In genomic region chr22:31681625-31682345, GRCh38 we compare ENCODE assay signal across 16 cellular contexts. TPM values are rescaled to one million over a fixed set of nuclear protein-coding genes. Genes with fewer than 3 reads are reported as not detected.
DNase-seq lines count a peak whose midpoint lies in the region; ATAC-seq, FAIRE-seq and TF ChIP-seq lines count a peak whose summit lies in the region.
"Had no signal": no experiment of that assay in that cellular context is flagged by ENCODE, and none has a peak within 500 bp of the region (broad histone marks: within the 10 kb centered on the region; RNA-seq: fewer than 3 reads in every experiment).

No MANE protein-coding gene starts in this region.

- TF ChIP-seq CTCF in HFFc6 (IDR thresholded peaks at IDR 0.05) (no peak), brain (conservative IDR thresholded peaks at IDR 0.05) (no peak), keratinocyte (optimal IDR thresholded peaks at IDR 0.05 in 1 of 3, IDR thresholded peaks at IDR 0.05 in 1 of 3, conservative IDR thresholded peaks at IDR 0.05 in 1 of 3; ENCODE audit: extremely low read depth in 1 of 3, insufficient read depth in 2 of 3, low read length in 3 of 3) (no peak), testis (IDR thresholded peaks at IDR 0.05) (no peak)

- H3K9me3 Mint-ChIP-seq in HFFc6 (no peaks in the 10 kb centered on the region; the same call in 1 of the 2 replicates), brain (no peaks in the 10 kb centered on the region)
- H3K9me3 Mint-ChIP-seq: activated T-cell treated with anti-CD3 and anti-CD28 coated beads, Interleukin-2, amount 50 U/mL, for 4 hours; CD14-positive monocyte; GM23338; T-cell had no signal

- H3K27me3 Mint-ChIP-seq in HFFc6 (ENCODE audit: insufficient read depth) (peaks cover 1% of the 10 kb centered on the region; the same call in 1 of the 2 replicates), brain (no peaks in the 10 kb centered on the region)
- H3K27me3 Mint-ChIP-seq: T-cell had no signal

- H3K27ac Mint-ChIP-seq in HFFc6 (peak overlapping the region; percentile 83), brain (peak overlapping the region in 3 of 5 experiments; percentile 20 to 75 (median 56))
- H3K27ac Mint-ChIP-seq: GM23338 had no signal

- H3K27ac ChIP-seq in keratinocyte (ENCODE audit: control insufficient read depth, insufficient read depth, low read length) (peak overlapping the region; percentile 60), testis (peak overlapping the region in 1 of 2 donors; percentile 56)
- H3K27ac ChIP-seq: KMS-11 had no signal

- no peak overlapping the region for H3K9ac ChIP-seq in keratinocyte (ENCODE audit: control insufficient read depth, extremely low read depth, insufficient read depth, low read length)
- H3K9ac ChIP-seq: KMS-11 had no signal

- H3K9me3 ChIP-seq in keratinocyte (ENCODE audit: control insufficient read depth, low read depth, low read length) (no peaks in the 10 kb centered on the region), testis (no peaks in the 10 kb centered on the region)

- H3K36me3 ChIP-seq in keratinocyte (ENCODE audit: control insufficient read depth in 2 of 2, extremely low read depth in 1 of 2, insufficient read depth in 2 of 2, low read length in 2 of 2) (peaks cover 8 to 21% of the 10 kb centered on the region in 2 experiments), testis (ENCODE audit: low read depth, missing control alignments) (no peaks in the 10 kb centered on the region)

- H3K9me1 ChIP-seq in keratinocyte (ENCODE audit: control insufficient read depth, extremely low read depth, insufficient read depth, low read length): no peaks in the 10 kb centered on the region

- peak overlapping the region; percentile 53; the same call in 1 of the 2 replicates for H3K4me3 Mint-ChIP-seq in HFFc6
- H3K4me3 Mint-ChIP-seq in brain: no peak overlapping the region
- H3K4me3 Mint-ChIP-seq: activated T-cell treated with anti-CD3 and anti-CD28 coated beads, Interleukin-2, amount 50 U/mL, for 4 hours; CD14-positive monocyte; GM23338; T-cell had no signal

- no peak for FAIRE-seq in keratinocyte (lab: Jason Lieb, UNC)
- FAIRE-seq: GM12892 had no signal

- H3K36me3 Mint-ChIP-seq in HFFc6 (ENCODE audit: low read depth) (peaks cover 50% of the 10 kb centered on the region), brain (peaks cover 28% of the 10 kb centered on the region)

- dilution Hi-C loops in keratinocyte (cut with MboI; ENCODE audit: extremely low pct_ligation_motif_present, low sequenced_read_pairs): no loop called here

- H3K4me3 ChIP-seq in keratinocyte (ENCODE audit: control insufficient read depth in 2 of 3, extremely low read depth in 1 of 3, insufficient read depth in 2 of 3, low read depth in 1 of 3, low read length in 3 of 3): no peak overlapping the region
- H3K4me3 ChIP-seq in testis: no peak overlapping the region
- H3K4me3 ChIP-seq: GM23338 had no signal

- H3K4me1 Mint-ChIP-seq in HFFc6 (ENCODE audit: low read depth): peaks cover 53% of the 10 kb centered on the region
- H3K4me1 Mint-ChIP-seq in brain: peaks cover 12% of the 10 kb centered on the region
- H3K4me1 Mint-ChIP-seq: GM23338 had no signal

- DNase-seq in HFFc6 (peak; percentile 24), keratinocyte (ENCODE audit: low read depth, low spot score) (no peak), testis (peak; percentile 63), medulla oblongata (ENCODE audit: extremely low spot score) (no peak), cerebellar nuclear complex (lab: John Stamatoyannopoulos, UW) (no peak)
- DNase-seq: activated T-cell treated with anti-CD3 and anti-CD28 coated beads, Interleukin-2, amount 50 U/mL, for 4 hours; NCI-H1694; NCI-H446 treated with DMSO at 0.1 percent for 48 hours; T-cell had no signal

- 37 to 57% methylated on average over 15 to 17 of the region's 17 CpGs for WGBS in testis, 2 donors

- peaks cover 4% of the 10 kb centered on the region for H4K20me1 ChIP-seq in keratinocyte (ENCODE audit: control insufficient read depth, extremely low read depth, insufficient read depth, low read length)

- ATAC-seq in HG03378 (IDR thresholded peaks at IDR 0.05; ENCODE audit: unreplicated experiment): no peak
- ATAC-seq in HG02763 (IDR thresholded peaks at IDR 0.05; ENCODE audit: unreplicated experiment): no peak
- ATAC-seq: activated T-cell treated with anti-CD3 and anti-CD28 coated beads, Interleukin-2, amount 50 U/mL, for 4 hours; GM23338; T-cell had no signal

- TF ChIP-seq POLR2A in testis (IDR thresholded peaks at IDR 0.05): no peak

- H3K4me1 ChIP-seq in keratinocyte (ENCODE audit: control insufficient read depth, extremely low read depth, insufficient read depth, low read length): peaks cover 43% of the 10 kb centered on the region
- H3K4me1 ChIP-seq in testis: peaks cover 15% of the 10 kb centered on the region

- no peaks in the 10 kb centered on the region for H3K27me3 ChIP-seq in keratinocyte (ENCODE audit: control insufficient read depth, extremely low read depth, insufficient read depth, low read length)
- H3K27me3 ChIP-seq in testis: no peaks in the 10 kb centered on the region

- H2AFZ ChIP-seq in keratinocyte (ENCODE audit: control insufficient read depth, low read length): no peak overlapping the region
- H2AFZ ChIP-seq: GM23338 had no signal

- intact Hi-C loops in testis (cut with DNase I; ENCODE audit: low total_unique reads): no loop called here

- peak overlapping the region; percentile 17 for H3K4me2 ChIP-seq in keratinocyte (ENCODE audit: control insufficient read depth, extremely low read depth, insufficient read depth, low read depth, low read length)
- H3K4me2 ChIP-seq: GM23338, KMS-11 had no signal

- no peaks in the 10 kb centered on the region for H3K79me2 ChIP-seq in keratinocyte (ENCODE audit: control insufficient read depth, insufficient read depth, low read length)

RNA-seq across cellular contexts. Expression of gene PISD, which starts 19.8 kb away (rescaled TPM):
- 10 to 100 TPM; 38.4 to 47.3 (median 43.3) TPM for total RNA-seq in HFFc6 (2021; fragmentation: NEBNext Ultra II Directional; extraction: Animal tissue kit (Norgen Biotek cat#: 25700))
- polyA plus RNA-seq in brain (ENCODE audit: insufficient read depth, low read depth, low replicate concordance) (43.0 TPM), keratinocyte (25.5 to 36.6 TPM (median 26.4 TPM) in 3 replicates), testis (ENCODE audit: insufficient read depth, low read depth, low replicate concordance) (93.5 TPM)
- polyA plus RNA-seq in keratinocyte (2011; ENCODE audit: low read depth): 13.3 TPM
- polyA plus RNA-seq in keratinocyte (2011; cell fraction: cytosol; rRNA removed): 18.1 and 21.8 TPM in 2 replicates
- 75.7 and 82.6 TPM in 2 replicates for polyA plus RNA-seq in keratinocyte (2011; cell fraction: nucleus; rRNA removed)
- polyA plus RNA-seq in keratinocyte (2012; ENCODE audit: low replicate concordance): 29.1 and 32.1 TPM in 2 replicates
- 23.8 to 42.9 TPM (median 34.6 TPM) in 3 replicates for polyA minus RNA-seq in keratinocyte
- 36.1 TPM for polyA minus RNA-seq in keratinocyte (2011; cell fraction: cytosol; rRNA and poly(A)+ RNA removed)
- 36.1 and 36.8 TPM in 2 replicates for polyA minus RNA-seq in keratinocyte (2011; cell fraction: nucleus; rRNA and poly(A)+ RNA removed)
- total RNA-seq in testis: 100 to 1,000 TPM; 120 to 126 TPM

Comparison
In these comparisons a context has a peak if more than half of its experiments do, and no peak if none do; other contexts are left out.
1. DNase-seq: peak in HFFc6 (single experiment) and testis (single experiment); none in keratinocyte (single experiment), medulla oblongata (single experiment) and cerebellar nuclear complex (0 of 2).